8 cellular contexts compared by ENCODE assay signal in genomic region chr5:132459983-132460834, GRCh38. TPM values are rescaled to one million over a fixed set of nuclear protein-coding genes. Genes with fewer than 3 reads are reported as not detected.
DNase-seq lines count a peak whose midpoint lies in the region; ATAC-seq, FAIRE-seq and TF ChIP-seq lines count a peak whose summit lies in the region.

No MANE protein-coding gene starts in this region.

- H3K27me3 Mint-ChIP-seq in central memory CD8-positive, alpha-beta T cell = no peaks in the 10 kb centered on the region
- H3K27me3 Mint-ChIP-seq in osteocyte (ENCODE audit: unreplicated experiment) = no peaks in the 10 kb centered on the region

- H3K9me3 Mint-ChIP-seq in central memory CD8-positive, alpha-beta T cell = peaks cover 4% of the 10 kb centered on the region
- no peaks in the 10 kb centered on the region for H3K9me3 Mint-ChIP-seq in osteocyte (ENCODE audit: unreplicated experiment)

- TF ChIP-seq CTCF in osteocyte (IDR thresholded peaks at IDR 0.05) = peak; percentile 31
- no peak for TF ChIP-seq CTCF in omental fat pad (IDR thresholded peaks at IDR 0.05)

- peak overlapping the region; percentile 57 for H3K4me3 Mint-ChIP-seq in central memory CD8-positive, alpha-beta T cell
- no peak overlapping the region for H3K4me3 Mint-ChIP-seq in osteocyte (ENCODE audit: unreplicated experiment)

- FAIRE-seq in GM19239 (lab: Jason Lieb, UNC) = peak; percentile 51

- ATAC-seq in central memory CD8-positive, alpha-beta T cell (replicated peaks; ENCODE audit: extremely low read depth, poor library complexity, severe bottlenecking) = no peak
- ATAC-seq in GM21526 (IDR thresholded peaks at IDR 0.05; ENCODE audit: low FRiP score, unreplicated experiment) (no peak), HG03342 (IDR thresholded peaks at IDR 0.05; ENCODE audit: unreplicated experiment) (no peak), omental fat pad (ENCODE audit: low FRiP score) (no peak)

- peaks cover 71% of the 10 kb centered on the region for H3K36me3 Mint-ChIP-seq in central memory CD8-positive, alpha-beta T cell (ENCODE audit: insufficient read depth)
- H3K36me3 Mint-ChIP-seq in osteocyte (ENCODE audit: unreplicated experiment) = peaks cover 9% of the 10 kb centered on the region

- peaks cover 97% of the 10 kb centered on the region for H3K4me1 Mint-ChIP-seq in central memory CD8-positive, alpha-beta T cell
- peaks cover 89% of the 10 kb centered on the region for H3K4me1 Mint-ChIP-seq in osteocyte (ENCODE audit: unreplicated experiment)

- DNase-seq in GM19239 (ENCODE audit: insufficient read length, low spot score) = no peak
- peak; percentile 83 for DNase-seq in NCI-H345 (lab: John Stamatoyannopoulos, UW)
- DNase-seq in central memory CD8-positive, alpha-beta T cell (ENCODE audit: low spot score in 2 of 2) = no peak
- DNase-seq in osteocyte (ENCODE audit: extremely low spot score, unreplicated experiment) = no peak
- no peak for DNase-seq in omental fat pad (ENCODE audit: low spot score)
- DNase-seq in DMS114 treated with DMSO at 0.1 percent for 48 hours (lab: John Stamatoyannopoulos, UW; ENCODE audit: unreplicated experiment) = no peak

- peak overlapping the region; percentile 100 for H3K27ac Mint-ChIP-seq in central memory CD8-positive, alpha-beta T cell (ENCODE audit: low read depth)
- H3K27ac Mint-ChIP-seq in osteocyte (ENCODE audit: unreplicated experiment) = peak overlapping the region; percentile 98

RNA-seq across cellular contexts. Expression of gene IRF1, which starts 30.4 kb away (rescaled TPM):
- total RNA-seq in osteocyte = 50.2 and 58.9 TPM in 2 replicates
- 100 to 1,000 TPM in 3 of 4 donors, 10 to 100 TPM in 1; 23.5 to 172 (median 133) TPM for total RNA-seq in omental fat pad
